In the genomic region with DNA sequence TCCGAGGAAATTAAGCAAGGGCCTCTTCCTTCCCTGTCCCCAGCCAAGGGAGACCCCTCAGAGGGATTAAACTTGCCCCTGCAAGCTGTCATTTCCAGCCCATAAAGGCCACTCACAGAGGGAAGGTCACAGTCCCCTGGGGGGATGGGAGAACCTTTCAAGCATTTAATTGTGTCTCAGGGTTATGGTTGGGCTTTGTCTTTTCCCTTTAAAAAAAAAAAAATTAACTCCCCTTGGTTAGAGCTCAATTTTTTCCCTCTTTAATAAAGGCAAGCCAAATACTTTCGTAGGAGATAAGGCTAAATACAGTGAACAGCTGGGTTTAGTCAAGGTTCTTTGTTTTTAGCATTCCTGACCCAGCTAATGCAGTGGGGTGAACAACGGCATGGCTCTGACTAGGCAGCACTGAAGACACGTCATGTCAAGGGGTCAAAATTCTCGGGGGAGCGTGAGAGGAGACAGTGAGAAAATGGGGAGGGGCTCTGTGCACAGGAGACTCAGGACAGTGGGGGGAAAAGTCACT, we compare ENCODE assay signal across 10 cellular contexts. TPM values are rescaled to one million over a fixed set of nuclear protein-coding genes. Genes with fewer than 3 reads are reported as not detected.
DNase-seq lines count a peak whose midpoint lies in the region; ATAC-seq and TF ChIP-seq lines count a peak whose summit lies in the region.
"Had no signal": no experiment of that assay in that cellular context is flagged by ENCODE, and none has a peak within 500 bp of the region (broad histone marks: within the 10 kb centered on the region; RNA-seq: fewer than 3 reads in every experiment).

No MANE protein-coding gene starts in this region.

- no peaks in the 10 kb centered on the region for H3K27me3 ChIP-seq in AG04450 (ENCODE audit: control insufficient read depth, insufficient read depth, low read length)

- H3K4me3 ChIP-seq in AG04450 (ENCODE audit: low read depth, low read length) (peak overlapping the region; percentile 23), fibroblast of the aortic adventitia (ENCODE audit: low read depth, low read length) (no peak overlapping the region)

- no peaks in the 10 kb centered on the region; the same call in 1 of the 2 replicates for H3K9me3 ChIP-seq in AG04450 (ENCODE audit: control insufficient read depth, insufficient read depth, low read length)

- POLR2A ChIA-PET in AG04450 (lab: Yijun Ruan, JAX): interaction anchor here (0.7 to 1.4 kb wide), 6 partner anchors 16 to 454 kb away, joined by 3 to 5 read pairs (median 4); no protein-coding TSS in a partner anchor

- CTCF ChIA-PET in AG04450 (lab: Charles Lee): interaction anchor here (1.0 to 1.1 kb wide), 2 partner anchors 26 to 458 kb away, joined by 3 read pairs; no protein-coding TSS in a partner anchor

- H3K4me3 Mint-ChIP-seq in neural crest cell: peak overlapping the region; percentile 74
- H3K4me3 Mint-ChIP-seq in stimulated activated memory B cell treated with anti-CD40 and anti-IgM and Interleukin-4, amounts not matched to agents 10 μg/mL and 1 μg/mL and 100 μg/mL, for 72 hours: no peak overlapping the region

- no peaks in the 10 kb centered on the region for H3K27me3 Mint-ChIP-seq in neural crest cell (ENCODE audit: low read depth)
- no peaks in the 10 kb centered on the region for H3K27me3 Mint-ChIP-seq in stimulated activated memory B cell treated with anti-CD40 and anti-IgM and Interleukin-4, amounts not matched to agents 10 μg/mL and 1 μg/mL and 100 μg/mL, for 72 hours

- DNase-seq in AG04450 (ENCODE audit: low read depth, low spot score): peak; percentile 79
- peak; percentile 85 for DNase-seq in NCI-H69 (lab: John Stamatoyannopoulos, UW)
- peak; percentile 98 for DNase-seq in fibroblast of the aortic adventitia (ENCODE audit: low read depth)
- DNase-seq in neural crest cell (ENCODE audit: low read depth, low spot score): peak; percentile 48
- no peak for DNase-seq in activated gamma-delta T cell treated with Interleukin-2 at 50 U/mL for 16 hours
- DNase-seq in stimulated activated CD4-positive, alpha-beta T cell treated with anti-CD3 and anti-CD28 coated beads, Interleukin-4, amount 100 ng/mL, for 24 hours: no peak
- DNase-seq: Calu3, NCI-H510A had no signal

- peak overlapping the region; percentile 97 for H3K27ac Mint-ChIP-seq in neural crest cell (ENCODE audit: unreplicated experiment)
- H3K27ac Mint-ChIP-seq in stimulated activated memory B cell treated with anti-CD40 and anti-IgM and Interleukin-4, amounts not matched to agents 10 μg/mL and 1 μg/mL and 100 μg/mL, for 72 hours: no peak overlapping the region

- H3K27ac ChIP-seq in AG04450 (ENCODE audit: low read depth, low read length): peak overlapping the region; percentile 97

- H3K36me3 Mint-ChIP-seq in neural crest cell (ENCODE audit: low read depth): peaks cover 51% of the 10 kb centered on the region
- no peaks in the 10 kb centered on the region for H3K36me3 Mint-ChIP-seq in stimulated activated memory B cell treated with anti-CD40 and anti-IgM and Interleukin-4, amounts not matched to agents 10 μg/mL and 1 μg/mL and 100 μg/mL, for 72 hours

- H3K4me1 Mint-ChIP-seq in neural crest cell: peaks cover 58% of the 10 kb centered on the region
- no peaks in the 10 kb centered on the region for H3K4me1 Mint-ChIP-seq in stimulated activated memory B cell treated with anti-CD40 and anti-IgM and Interleukin-4, amounts not matched to agents 10 μg/mL and 1 μg/mL and 100 μg/mL, for 72 hours

- TF ChIP-seq CTCF in AG04450 (IDR thresholded peaks at IDR 0.05; ENCODE audit: low read depth, low read length) (no peak), fibroblast of the aortic adventitia (IDR thresholded peaks at IDR 0.05; ENCODE audit: insufficient read depth, low read length) (no peak), neural crest cell (conservative IDR thresholded peaks at IDR 0.05) (no peak)

- ATAC-seq in stimulated activated memory B cell treated with anti-CD40 and anti-IgM and Interleukin-4, amounts not matched to agents 10 μg/mL and 1 μg/mL and 100 μg/mL, for 72 hours: no peak
- ATAC-seq in HG02798 (IDR thresholded peaks at IDR 0.05; ENCODE audit: poor library complexity, unreplicated experiment): no peak

- no peaks in the 10 kb centered on the region for H3K9me3 Mint-ChIP-seq in neural crest cell
- H3K9me3 Mint-ChIP-seq in stimulated activated memory B cell treated with anti-CD40 and anti-IgM and Interleukin-4, amounts not matched to agents 10 μg/mL and 1 μg/mL and 100 μg/mL, for 72 hours: no peaks in the 10 kb centered on the region

RNA-seq across cellular contexts. Expression of gene AXIN2, which starts 30.4 kb away (rescaled TPM):
- 2.4 and 2.8 TPM in 2 replicates for polyA plus RNA-seq in AG04450 (2011; rRNA removed)
- polyA minus RNA-seq in AG04450 (2011; rRNA and poly(A)+ RNA removed): 3.5 and 3.8 TPM in 2 replicates
- total RNA-seq in fibroblast of the aortic adventitia (ENCODE audit: low replicate concordance): 8.0 and 11.1 TPM in 2 replicates
- total RNA-seq in neural crest cell: 66.5 and 68.5 TPM in 2 replicates

Comparison
In these comparisons a context has a peak if more than half of its experiments do, and no peak if none do; other contexts are left out.
1. DNase-seq: peak in AG04450 (single experiment), NCI-H69 (single experiment), fibroblast of the aortic adventitia (single experiment) and neural crest cell (single experiment); none in activated gamma-delta T cell treated with Interleukin-2 at 50 U/mL for 16 hours (single experiment) and stimulated activated CD4-positive, alpha-beta T cell treated with anti-CD3 and anti-CD28 coated beads, Interleukin-4, amount 100 ng/mL, for 24 hours (single experiment).